ENCODE assay signal across 1 cellular context in the genomic region with DNA sequence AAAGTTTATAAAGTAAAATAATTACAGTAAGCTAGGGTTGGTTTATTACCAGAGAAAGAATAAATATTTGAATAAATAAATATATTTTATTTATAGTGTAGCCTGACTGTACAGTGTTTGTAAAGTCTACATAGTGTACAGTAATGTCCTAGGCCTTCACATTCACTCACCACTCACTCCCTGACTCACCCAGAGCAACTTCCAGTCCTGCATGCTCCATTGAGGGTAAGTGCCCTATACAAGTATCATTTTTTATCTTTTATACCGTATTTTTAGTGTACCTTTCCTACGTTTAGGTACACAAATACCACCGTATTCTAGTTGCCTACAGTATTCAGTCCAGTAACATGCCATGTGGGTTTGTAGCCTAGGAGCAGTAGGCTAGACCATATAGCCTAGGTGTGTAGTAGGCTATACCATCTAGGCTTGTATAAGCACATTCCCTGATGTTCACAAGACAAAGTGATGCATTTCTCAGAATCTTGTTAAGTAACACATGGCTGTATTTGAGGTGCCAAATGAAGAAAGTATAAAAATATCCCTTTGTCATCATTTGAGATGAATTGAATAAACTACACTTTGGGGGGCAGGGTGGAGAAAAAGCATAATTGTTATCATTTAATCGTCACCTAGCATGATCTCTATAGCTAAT.
TF ChIP-seq lines count a peak whose summit lies in the region.

No MANE protein-coding gene starts in this region.

TF ChIP-seq in GM23338, 12 proteins besides CTCF, POLR2A, EP300 and RAD21 (continued from another document):
- TF ChIP-seq ZNF331 (CRISPR knock-in tag; IDR thresholded peaks at IDR 0.05; ENCODE audit: low read depth) (no peak), EZH2phosphoT487 (IDR thresholded peaks at IDR 0.05; ENCODE audit: unreplicated experiment) (no peak), EZH2 (IDR thresholded peaks at IDR 0.05; ENCODE audit: low read depth, unreplicated experiment) (no peak)
